Comparison of ENCODE assay signal across 8 cellular contexts in the genomic region with DNA sequence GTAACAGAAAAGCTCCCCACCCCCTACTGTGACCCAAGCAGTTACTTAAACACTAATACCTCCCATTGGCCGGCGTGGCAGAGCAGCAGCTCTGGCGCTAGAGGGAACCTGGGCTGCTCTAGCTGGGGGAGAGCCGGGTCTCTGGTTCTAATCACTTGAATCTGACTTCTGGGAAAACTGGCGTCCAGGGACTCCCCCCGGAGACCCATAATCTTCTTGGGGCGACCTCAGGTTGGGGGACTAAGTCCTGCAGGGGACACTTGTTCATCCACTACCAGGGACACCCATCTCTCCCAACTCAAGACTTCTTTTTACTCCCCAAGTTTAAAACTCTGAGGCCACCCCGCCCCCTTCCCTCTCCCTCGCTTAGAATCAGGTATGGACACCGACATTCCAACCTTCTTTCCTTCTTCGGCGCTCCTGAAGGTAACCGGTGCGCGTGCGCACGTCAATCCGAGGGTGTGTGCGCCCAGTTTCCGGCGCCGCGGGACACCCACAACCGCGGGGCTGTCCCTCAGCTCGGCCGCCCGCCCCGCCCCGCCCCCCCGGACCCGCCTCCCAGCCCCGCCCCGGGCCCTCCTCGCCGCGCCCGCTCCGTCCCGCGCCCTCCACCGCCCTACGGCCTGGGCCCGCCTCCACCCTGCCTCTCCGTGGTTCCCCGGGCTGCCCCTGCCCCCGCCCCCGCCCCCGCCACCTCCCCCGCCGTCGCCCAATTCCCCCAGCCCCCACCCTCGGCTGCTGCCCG. TPM values are rescaled to one million over a fixed set of nuclear protein-coding genes. Genes with fewer than 3 reads are reported as not detected.
A peak's percentile ranks its signal among the peaks of the same experiment; 100 is the strongest.
DNase-seq lines count a peak whose midpoint lies in the region; ATAC-seq and TF ChIP-seq lines count a peak whose summit lies in the region.

A gene with protein sequence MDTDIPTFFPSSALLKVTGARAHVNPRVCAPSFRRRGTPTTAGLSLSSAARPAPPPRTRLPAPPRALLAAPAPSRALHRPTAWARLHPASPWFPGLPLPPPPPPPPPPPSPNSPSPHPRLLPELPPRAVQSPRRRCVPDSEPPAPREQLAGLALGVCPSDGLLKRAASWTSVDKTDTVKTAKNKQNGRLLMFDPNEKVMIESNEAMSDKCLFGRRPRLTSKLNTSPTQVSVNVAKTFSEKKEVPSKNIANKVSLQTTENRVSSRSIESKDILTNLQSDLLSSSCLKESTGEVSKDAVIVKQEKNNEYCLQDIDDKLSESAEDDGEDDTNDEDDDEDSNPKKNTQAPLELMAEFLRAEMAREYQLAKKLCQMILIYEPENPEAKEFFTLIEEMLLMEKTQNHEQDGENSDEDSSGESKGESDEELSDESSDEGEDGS (plus strand): TSS at position 75 of the 745 bp plus-strand sequence. CDS start 304 bp downstream, at position 379.

- intact Hi-C loops in testis (cut with DNase I; ENCODE audit: low total_unique reads) = no loop called here

- H3K9me3 ChIP-seq in osteoblast (ENCODE audit: low read depth, low read length) = no peaks in the 10 kb centered on the region
- no peaks in the 10 kb centered on the region for H3K9me3 ChIP-seq in testis

- WGBS in testis, 2 donors = 0 to 1% methylated on average over 21 to 22 of the region's 54 CpGs

- peak; percentile 98 for DNase-seq in DMS53 (lab: John Stamatoyannopoulos, UW)
- peak; percentile 95 for DNase-seq in GM23338 (ENCODE audit: low spot score)
- DNase-seq in M059J (ENCODE audit: low read depth) = peak; percentile 71
- DNase-seq in SK-N-DZ (ENCODE audit: low spot score) = peak; percentile 19
- peak; percentile 74 for DNase-seq in activated naive CD4-positive, alpha-beta T cell treated with anti-CD3 and anti-CD28 coated beads, Interleukin-2, amount 10 ng/mL, durations not matched to agents 7 days and 5 days
- DNase-seq in glutamatergic neuron = peak; percentile 82
- peak; percentile 91 for DNase-seq in osteoblast (ENCODE audit: insufficient read length, low spot score, missing footprints)
- peak; percentile 81 for DNase-seq in testis

- peak; percentile 89 for ATAC-seq in GM23338

- CTCF ChIA-PET in activated naive CD4-positive, alpha-beta T cell treated with anti-CD3 and anti-CD28 coated beads, Interleukin-2, amount 10 ng/mL, durations not matched to agents 7 days and 5 days (lab: Charles Lee) = interaction anchor here (1.0 to 1.4 kb wide), 4 partner anchors 24 to 335 kb away, joined by 3 to 4 read pairs (median 4); no protein-coding TSS in a partner anchor

- no peaks in the 10 kb centered on the region for H3F3A ChIP-seq in GM23338 (replicated peaks; ENCODE audit: low read depth)

- H3K79me2 ChIP-seq in GM23338 (replicated peaks; ENCODE audit: insufficient read depth) = no peaks in the 10 kb centered on the region
- H3K79me2 ChIP-seq in osteoblast (ENCODE audit: insufficient read depth, low read length) = no peaks in the 10 kb centered on the region

- H3K27me3 ChIP-seq in GM23338 (ENCODE audit: insufficient read depth) (no peaks in the 10 kb centered on the region), osteoblast (ENCODE audit: insufficient read depth, low read length) (peaks cover 18% of the 10 kb centered on the region), testis (no peaks in the 10 kb centered on the region)

- peaks cover 28% of the 10 kb centered on the region for H3K4me1 Mint-ChIP-seq in GM23338
- peaks cover 21% of the 10 kb centered on the region for H3K4me1 Mint-ChIP-seq in activated naive CD4-positive, alpha-beta T cell treated with anti-CD3 and anti-CD28 coated beads, Interleukin-2, amount 10 ng/mL, durations not matched to agents 7 days and 5 days
- no peaks in the 10 kb centered on the region for H3K4me1 Mint-ChIP-seq in glutamatergic neuron (ENCODE audit: low read depth, unreplicated experiment)

- no peaks in the 10 kb centered on the region for H3K36me3 Mint-ChIP-seq in GM23338 (ENCODE audit: low read depth)
- H3K36me3 Mint-ChIP-seq in activated naive CD4-positive, alpha-beta T cell treated with anti-CD3 and anti-CD28 coated beads, Interleukin-2, amount 10 ng/mL, durations not matched to agents 7 days and 5 days = no peaks in the 10 kb centered on the region
- H3K36me3 Mint-ChIP-seq in glutamatergic neuron (ENCODE audit: unreplicated experiment) = no peaks in the 10 kb centered on the region

- no peak for TF ChIP-seq POLR2A in testis (IDR thresholded peaks at IDR 0.05)

- H4K20me1 ChIP-seq in GM23338 (replicated peaks; ENCODE audit: insufficient read depth) = no peaks in the 10 kb centered on the region
- H4K20me1 ChIP-seq in osteoblast (ENCODE audit: insufficient read depth, low read length) = no peaks in the 10 kb centered on the region

- TF ChIP-seq CTCF in GM23338 (conservative IDR thresholded peaks at IDR 0.05; ENCODE audit: low read depth in 2 of 2) = peak; percentile 30 to 32; a peak in 2 of 4 replicates
- no peak for TF ChIP-seq CTCF in glutamatergic neuron (IDR thresholded peaks at IDR 0.05; ENCODE audit: partially characterized antibody, unreplicated experiment)
- TF ChIP-seq CTCF in osteoblast (IDR thresholded peaks at IDR 0.05; ENCODE audit: extremely low read depth, low read depth, low read length) = no peak
- TF ChIP-seq CTCF in testis (IDR thresholded peaks at IDR 0.05) = no peak

- H3K4me3 Mint-ChIP-seq in GM23338 = peak within 1 kb of the TSS; percentile 83
- peak within 1 kb of the TSS; percentile 81 for H3K4me3 Mint-ChIP-seq in activated naive CD4-positive, alpha-beta T cell treated with anti-CD3 and anti-CD28 coated beads, Interleukin-2, amount 10 ng/mL, durations not matched to agents 7 days and 5 days
- H3K4me3 Mint-ChIP-seq in glutamatergic neuron (ENCODE audit: unreplicated experiment) = peak within 1 kb of the TSS; percentile 89

- H3K9me3 Mint-ChIP-seq in GM23338 (no peaks in the 10 kb centered on the region), glutamatergic neuron (ENCODE audit: unreplicated experiment) (peaks cover 2% of the 10 kb centered on the region)
- H3K9me3 Mint-ChIP-seq in activated naive CD4-positive, alpha-beta T cell treated with anti-CD3 and anti-CD28 coated beads, Interleukin-2, amount 10 ng/mL, durations not matched to agents 7 days and 5 days = no peaks in the 10 kb centered on the region

- no peaks in the 10 kb centered on the region for H3K9me2 ChIP-seq in GM23338 (ENCODE audit: insufficient read depth)

- H3K27me3 Mint-ChIP-seq in GM23338 (ENCODE audit: insufficient read depth, low read depth, poor library complexity) = no peaks in the 10 kb centered on the region
- H3K27me3 Mint-ChIP-seq in activated naive CD4-positive, alpha-beta T cell treated with anti-CD3 and anti-CD28 coated beads, Interleukin-2, amount 10 ng/mL, durations not matched to agents 7 days and 5 days = peaks cover 67% of the 10 kb centered on the region
- peaks cover 4% of the 10 kb centered on the region for H3K27me3 Mint-ChIP-seq in glutamatergic neuron (ENCODE audit: unreplicated experiment)

- H3K36me3 ChIP-seq in GM23338 (ENCODE audit: insufficient read depth) (no peaks in the 10 kb centered on the region), osteoblast (ENCODE audit: insufficient read depth, low read length) (no peaks in the 10 kb centered on the region), testis (ENCODE audit: low read depth, missing control alignments) (no peaks in the 10 kb centered on the region)

- H3K4me3 ChIP-seq in GM23338 (peak within 1 kb of the TSS; percentile 63), osteoblast (ENCODE audit: insufficient read depth, low read length) (peak within 1 kb of the TSS; percentile 73), testis (peak within 1 kb of the TSS; percentile 69 to 78)

- H3K4me1 ChIP-seq in GM23338 (ENCODE audit: insufficient read depth) (peaks cover 19% of the 10 kb centered on the region), osteoblast (ENCODE audit: insufficient read depth, low read length) (peaks cover 6% of the 10 kb centered on the region), testis (peaks cover 5% of the 10 kb centered on the region)

- peak within 1 kb of the TSS; percentile 91 for H3K27ac Mint-ChIP-seq in GM23338
- H3K27ac Mint-ChIP-seq in activated naive CD4-positive, alpha-beta T cell treated with anti-CD3 and anti-CD28 coated beads, Interleukin-2, amount 10 ng/mL, durations not matched to agents 7 days and 5 days = no peak within 1 kb of the TSS
- H3K27ac Mint-ChIP-seq in glutamatergic neuron (ENCODE audit: unreplicated experiment) = peak within 1 kb of the TSS; percentile 36

- H3K27ac ChIP-seq in GM23338 (ENCODE audit: low read depth) (peak within 1 kb of the TSS; percentile 89), osteoblast (ENCODE audit: low read depth, low read length) (no peak within 1 kb of the TSS), testis (peak within 1 kb of the TSS; percentile 56 to 67)

- H3K4me2 ChIP-seq in GM23338 (peak within 1 kb of the TSS; percentile 72), osteoblast (ENCODE audit: insufficient read depth, low read length) (peak within 1 kb of the TSS; percentile 96)

- peak within 1 kb of the TSS; percentile 82 for H2AFZ ChIP-seq in GM23338
- peak within 1 kb of the TSS; percentile 92 for H2AFZ ChIP-seq in osteoblast (ENCODE audit: low read length)

RNA-seq across cellular contexts. Expression of the gene that starts here (rescaled TPM):
- 2.1 TPM in 1 of 2 replicates, not detected in the other for total RNA-seq in GM23338 (2014; rRNA removed; shearing (Covaris generic))
- polyA plus RNA-seq in GM23338 (2016; fragmentation: Nextera tagmentation; extraction: Ambion mirVana) (3.2 and 3.5 TPM in 2 replicates), testis (ENCODE audit: insufficient read depth, low read depth, low replicate concordance) (126 TPM)
- not detected in 2 replicates for total RNA-seq in M059J (2014; rRNA removed; shearing (Covaris generic))
- polyA plus RNA-seq in SK-N-DZ (2014; cell fraction: cytosol; rRNA removed) = not detected in 2 replicates
- polyA plus RNA-seq in SK-N-DZ (2014; cell fraction: nucleus; rRNA removed) = not detected in 2 replicates
- total RNA-seq in glutamatergic neuron (ENCODE audit: unreplicated experiment) (2.1 TPM), osteoblast (0.59 TPM in 1 of 2 replicates, not detected in the other), testis (10 to 100 TPM; 36.5 to 78.8 TPM)

Comparison
In these comparisons a context has a peak if more than half of its experiments do, and no peak if none do; other contexts are left out.
1. RNA of the gene that starts here (total RNA-seq): 36.5 to 78.8 TPM in testis; 2.1 TPM in glutamatergic neuron (single experiment), 2.1 TPM in GM23338, not detected in M059J and 0.59 TPM in osteoblast; every median in the first group is over 10 times any median in the second.
2. RNA of the gene that starts here (polyA plus RNA-seq): 126 TPM in testis (single experiment); 3.2 to 3.5 TPM in GM23338; every median in the first group is over 10 times any median in the second.
3. Peak in DNase-seq in M059J; RNA of the gene not detected or under 1 TPM.
4. Peak in DNase-seq, H3K4me3 ChIP-seq and H3K4me2 ChIP-seq in osteoblast; RNA of the gene not detected or under 1 TPM.
5. DNase-seq: peak in every context shown above with its lines; median percentile 98 in DMS53; 95 in GM23338; 91 in osteoblast; 82 in glutamatergic neuron; 81 in testis; 74 in activated naive CD4-positive, alpha-beta T cell treated with anti-CD3 and anti-CD28 coated beads, Interleukin-2, amount 10 ng/mL, durations not matched to agents 7 days and 5 days; 71 in M059J; 19 in SK-N-DZ.
6. CTCF ChIP-seq: peak in GM23338 (2 of 2); none in glutamatergic neuron (single experiment), osteoblast (single experiment) and testis (0 of 3).
7. Peak in every context shown above with its lines, with median percentiles within 50 percentile points of each other: H3K4me3 ChIP-seq and H3K4me3 Mint-ChIP-seq.